Comparison of ENCODE assay signal across 8 cellular contexts in the genomic region with DNA sequence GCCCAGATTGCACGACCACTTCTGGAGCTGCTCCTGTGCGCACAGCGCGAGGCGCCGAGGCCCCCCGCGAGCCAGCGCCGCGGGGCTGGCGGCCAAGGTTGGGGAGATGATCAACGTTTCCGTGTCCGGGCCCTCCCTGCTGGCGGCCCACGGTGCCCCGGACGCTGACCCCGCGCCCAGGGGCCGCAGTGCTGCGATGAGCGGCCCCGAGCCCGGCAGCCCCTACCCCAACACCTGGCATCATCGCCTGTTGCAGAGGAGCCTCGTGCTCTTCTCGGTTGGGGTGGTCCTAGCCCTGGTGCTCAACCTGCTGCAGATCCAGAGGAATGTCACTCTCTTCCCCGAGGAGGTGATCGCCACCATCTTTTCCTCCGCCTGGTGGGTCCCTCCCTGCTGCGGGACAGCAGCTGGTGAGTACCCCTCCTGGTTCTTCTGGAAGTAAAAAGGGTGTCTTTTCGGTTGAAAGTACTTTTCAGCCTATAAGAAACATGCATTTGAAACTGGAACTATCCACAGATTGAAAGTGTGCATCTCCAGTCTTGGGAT. TPM values are rescaled to one million over a fixed set of nuclear protein-coding genes. Genes with fewer than 3 reads are reported as not detected.
DNase-seq lines count a peak whose midpoint lies in the region; ATAC-seq and TF ChIP-seq lines count a peak whose summit lies in the region.

No MANE protein-coding gene starts in this region.

- CTCF ChIA-PET in activated B cell treated with CpG ODN at 0.5 μM for 24 hours (lab: Charles Lee), result interaction anchor here (0.7 to 1.7 kb wide), 4 partner anchors 46 to 371 kb away, joined by 3 to 13 read pairs (median 6); no protein-coding TSS in a partner anchor

- DNase-seq in GM12864 (ENCODE audit: low read depth) (no peak), activated B cell treated with CpG ODN at 0.5 μM for 24 hours (peak; percentile 41), foreskin fibroblast (peak in 1 of 2 donors; percentile 46), psoas muscle (peak in 1 of 2 donors; percentile 24), NCI-H128 (lab: John Stamatoyannopoulos, UW; ENCODE audit: unreplicated experiment) (no peak), DMS114 treated with DMSO at 0.1 percent for 48 hours (lab: John Stamatoyannopoulos, UW; ENCODE audit: unreplicated experiment) (no peak)

- POLR2A ChIA-PET in activated B cell treated with CpG ODN at 0.5 μM for 24 hours (lab: Charles Lee), result interaction anchor here (1.1 to 4.8 kb wide), 13 partner anchors 9 to 1343 kb away, joined by 3 to 176 read pairs (median 11); a partner anchor contains a TSS

- peak overlapping the region; percentile 76 for H3K4me3 ChIP-seq in GM12864 (ENCODE audit: low read depth, low read length)
- peak overlapping the region; percentile 91 to 99 for H3K4me3 ChIP-seq in foreskin fibroblast (ENCODE audit: low read depth in 1 of 2, low read length in 2 of 2)
- H3K4me3 ChIP-seq in psoas muscle, result peak overlapping the region; percentile 78

- intact Hi-C loops in activated B cell treated with CpG ODN at 0.5 μM for 24 hours (cut with micrococcal nuclease), result loop anchor here (5.0 to 10.0 kb wide), 3 partner anchors 424 to 1344 kb away; a partner anchor contains a TSS
- intact Hi-C loops in psoas muscle (cut with DNase I), result loop anchor here in 1 of 2 donors (5.0 kb wide), 2 partner anchors 91 to 296 kb away; a partner anchor contains a TSS

- 0% methylated on average over 31 to 34 of the region's 34 CpGs for whole genome bisulfite sequencing in psoas muscle, 3 donors

- no peaks in the 10 kb centered on the region for H3K27me3 Mint-ChIP-seq in activated B cell treated with CpG ODN at 0.5 μM for 24 hours

- TF ChIP-seq CTCF in GM12864 (IDR thresholded peaks at IDR 0.05; ENCODE audit: low read depth, low read length, missing control alignments), result no peak
- no peak for TF ChIP-seq CTCF in activated B cell treated with CpG ODN at 0.5 μM for 24 hours (IDR thresholded peaks at IDR 0.05)
- no peak for TF ChIP-seq CTCF in foreskin fibroblast (IDR thresholded peaks at IDR 0.05; ENCODE audit: low read depth, low read length)
- TF ChIP-seq CTCF in psoas muscle (IDR thresholded peaks at IDR 0.05), result no peak

- H3K27ac ChIP-seq in psoas muscle, result peak overlapping the region; percentile 90

- H3K36me3 Mint-ChIP-seq in activated B cell treated with CpG ODN at 0.5 μM for 24 hours (ENCODE audit: low read depth), result peaks cover 44% of the 10 kb centered on the region

- no peaks in the 10 kb centered on the region for H3K9me3 Mint-ChIP-seq in activated B cell treated with CpG ODN at 0.5 μM for 24 hours

- no peaks in the 10 kb centered on the region for H3K9me3 ChIP-seq in psoas muscle

- H3K27me3 ChIP-seq in psoas muscle (ENCODE audit: insufficient read depth in 3 of 3, low read length in 2 of 3), result no peaks in the 10 kb centered on the region

- peaks cover 0 to 11% of the 10 kb centered on the region in 2 donors for H3K36me3 ChIP-seq in psoas muscle (ENCODE audit: insufficient read depth in 1 of 2, low read depth in 1 of 2)

- peak overlapping the region; percentile 94 for H3K27ac Mint-ChIP-seq in activated B cell treated with CpG ODN at 0.5 μM for 24 hours

- ATAC-seq in HG02852 (IDR thresholded peaks at IDR 0.05; ENCODE audit: unreplicated experiment) (peak; percentile 0), activated B cell treated with CpG ODN at 0.5 μM for 24 hours (ENCODE audit: low read depth) (no peak), psoas muscle (no peak), GM19467 (IDR thresholded peaks at IDR 0.05; ENCODE audit: unreplicated experiment) (no peak)

- peaks cover 14% of the 10 kb centered on the region for H3K4me1 ChIP-seq in psoas muscle

- H3K4me3 Mint-ChIP-seq in activated B cell treated with CpG ODN at 0.5 μM for 24 hours, result peak overlapping the region; percentile 94

- H3K4me1 Mint-ChIP-seq in activated B cell treated with CpG ODN at 0.5 μM for 24 hours, result peaks cover 42% of the 10 kb centered on the region

RNA-seq across cellular contexts. Expression of a gene that starts 0.7 kb away (rescaled TPM):
- 76.0 and 79.6 TPM in 2 replicates for total RNA-seq in activated B cell treated with CpG ODN at 0.5 μM for 24 hours
- 10 to 100 TPM in 1 of 4 donors, 1 to 10 TPM in 3; 4.0 to 11.1 (median 6.6) TPM for total RNA-seq in psoas muscle
- 10 to 100 TPM in 1 of 3 donors, 1 to 10 TPM in 2; 5.3 to 20.0 (median 9.5) TPM for polyA plus RNA-seq in psoas muscle
